ENCODE assay signal across 25 cellular contexts in the genomic region with DNA sequence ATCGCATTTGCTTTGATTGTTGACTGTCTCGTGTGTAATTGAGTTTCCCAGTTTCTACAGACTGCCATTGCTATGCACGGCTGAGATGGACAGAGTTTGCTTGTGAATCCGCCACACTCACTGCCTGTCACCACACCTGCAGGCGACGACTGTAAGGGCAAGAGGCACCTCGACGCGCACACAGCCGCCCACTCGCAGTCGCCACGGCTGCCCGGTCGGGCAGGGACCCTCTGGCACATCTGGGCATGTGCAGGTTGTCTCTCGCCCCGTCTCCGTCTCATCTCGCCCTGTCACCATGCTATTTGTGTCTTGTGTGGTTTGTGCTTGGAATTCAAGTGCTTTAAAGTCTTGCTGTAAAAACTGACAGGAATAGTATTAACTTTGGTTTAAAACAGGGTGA.
"Had no signal": no experiment of that assay in that cellular context is flagged by ENCODE, and none has a peak within 500 bp of the region (broad histone marks: within the 10 kb centered on the region; RNA-seq: fewer than 3 reads in every experiment).

No MANE protein-coding gene starts in this region.

- H3K4me1 ChIP-seq: left lung, parathyroid adenoma, tibial nerve, upper lobe of left lung, vagina had no signal

- H3K9me3 ChIP-seq: psoas muscle, right lobe of liver, tibial nerve, upper lobe of left lung, vagina had no signal

- H3K4me2 ChIP-seq: smooth muscle cell had no signal

- H3K4me3 ChIP-seq: left lung, lung, psoas muscle, right lobe of liver, smooth muscle cell, tibial nerve, upper lobe of left lung, vagina had no signal

- FAIRE-seq: keratinocyte had no signal

- ATAC-seq: left colon; left lung; naive thymus-derived CD8-positive, alpha-beta T cell; right lobe of liver; stimulated activated memory B cell treated with anti-CD40 and anti-IgM and Interleukin-4, amounts not matched to agents 10 μg/mL and 1 μg/mL and 100 μg/mL, for 72 hours; stimulated activated naive CD8-positive, alpha-beta T cell treated with anti-CD3 and anti-CD28 coated beads, Interleukin-15, amount 100 ng/mL, for 72 hours had no signal

- H3K27me3 ChIP-seq: left lung, right lobe of liver, tibial nerve, upper lobe of left lung, vagina had no signal

- H3K4me3 Mint-ChIP-seq: naive thymus-derived CD8-positive, alpha-beta T cell; nephron; neural crest cell; stimulated activated memory B cell treated with anti-CD40 and anti-IgM and Interleukin-4, amounts not matched to agents 10 μg/mL and 1 μg/mL and 100 μg/mL, for 72 hours; stimulated activated naive CD8-positive, alpha-beta T cell treated with anti-CD3 and anti-CD28 coated beads, Interleukin-15, amount 100 ng/mL, for 72 hours had no signal

- H3K9ac ChIP-seq: parathyroid adenoma had no signal

- H3K27me3 Mint-ChIP-seq: naive thymus-derived CD8-positive, alpha-beta T cell; stimulated activated memory B cell treated with anti-CD40 and anti-IgM and Interleukin-4, amounts not matched to agents 10 μg/mL and 1 μg/mL and 100 μg/mL, for 72 hours; stimulated activated naive CD8-positive, alpha-beta T cell treated with anti-CD3 and anti-CD28 coated beads, Interleukin-15, amount 100 ng/mL, for 72 hours had no signal

- H3K27ac ChIP-seq: left lung, parathyroid adenoma, psoas muscle, right lobe of liver, tibial nerve, upper lobe of left lung, vagina had no signal

- H3K27ac Mint-ChIP-seq: naive thymus-derived CD8-positive, alpha-beta T cell; nephron; stimulated activated memory B cell treated with anti-CD40 and anti-IgM and Interleukin-4, amounts not matched to agents 10 μg/mL and 1 μg/mL and 100 μg/mL, for 72 hours had no signal

- H3K4me1 Mint-ChIP-seq: nephron; neural crest cell; stimulated activated memory B cell treated with anti-CD40 and anti-IgM and Interleukin-4, amounts not matched to agents 10 μg/mL and 1 μg/mL and 100 μg/mL, for 72 hours; stimulated activated naive CD8-positive, alpha-beta T cell treated with anti-CD3 and anti-CD28 coated beads, Interleukin-15, amount 100 ng/mL, for 72 hours had no signal

- H3K9me3 Mint-ChIP-seq: neural crest cell; stimulated activated memory B cell treated with anti-CD40 and anti-IgM and Interleukin-4, amounts not matched to agents 10 μg/mL and 1 μg/mL and 100 μg/mL, for 72 hours; stimulated activated naive CD8-positive, alpha-beta T cell treated with anti-CD3 and anti-CD28 coated beads, Interleukin-15, amount 100 ng/mL, for 72 hours had no signal

- H2AFZ ChIP-seq: parathyroid adenoma had no signal

- DNase-seq: hippocampal formation; kidney glomerular epithelial cell; left colon; nucleus accumbens; psoas muscle; right lobe of liver; stimulated activated CD4-positive, alpha-beta T cell treated with anti-CD3 and anti-CD28 coated beads, Interleukin-1b, Interleukin-23, amount 100 ng/mL, for 48 hours; stimulated activated CD4-positive, alpha-beta T cell treated with anti-CD3 and anti-CD28 coated beads, Interleukin-2, amount 100 ng/mL, for 48 hours; stimulated activated CD4-positive, alpha-beta T cell treated with anti-CD3 and anti-CD28 coated beads, Interleukin-4, amount 100 ng/mL, for 4 hours; stimulated activated CD8-positive, alpha-beta memory T cell treated with anti-CD3 and anti-CD28 coated beads, Interleukin-4, amount 100 ng/mL, for 48 hours; stimulated activated naive CD4-positive, alpha-beta T cell treated with Interleukin-2 at 50 U/mL for 16 hours; stimulated activated naive CD8-positive, alpha-beta T cell treated with anti-CD3 and anti-CD28 coated beads, Interleukin-15, amount 100 ng/mL, for 72 hours; substantia nigra had no signal
